In the genomic region with DNA sequence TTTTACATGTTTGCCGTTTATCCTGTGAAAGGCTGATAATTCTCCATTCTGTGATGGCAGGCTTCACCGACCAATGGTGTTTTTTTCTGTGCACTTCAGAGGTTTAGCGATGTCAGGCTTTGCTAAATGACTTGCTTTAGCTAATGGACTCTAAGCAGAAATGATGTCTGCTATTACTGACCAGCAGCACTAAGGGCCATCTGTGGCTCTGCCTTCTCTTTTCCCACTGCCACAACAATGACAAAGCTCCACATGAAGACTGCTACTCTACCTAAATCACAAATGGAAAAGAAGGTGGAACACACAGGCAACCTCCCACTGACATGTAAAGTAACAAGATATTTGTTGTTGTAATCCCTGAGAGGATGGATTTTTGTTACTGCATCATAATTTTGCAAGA, we compare ENCODE assay signal across 2 cellular contexts.
TF ChIP-seq lines count a peak whose summit lies in the region.

No MANE protein-coding gene starts in this region.

TF ChIP-seq in K562, 482 proteins besides CTCF, POLR2A, EP300 and RAD21 (continued from another document):
- TF ChIP-seq, protein P1, sequence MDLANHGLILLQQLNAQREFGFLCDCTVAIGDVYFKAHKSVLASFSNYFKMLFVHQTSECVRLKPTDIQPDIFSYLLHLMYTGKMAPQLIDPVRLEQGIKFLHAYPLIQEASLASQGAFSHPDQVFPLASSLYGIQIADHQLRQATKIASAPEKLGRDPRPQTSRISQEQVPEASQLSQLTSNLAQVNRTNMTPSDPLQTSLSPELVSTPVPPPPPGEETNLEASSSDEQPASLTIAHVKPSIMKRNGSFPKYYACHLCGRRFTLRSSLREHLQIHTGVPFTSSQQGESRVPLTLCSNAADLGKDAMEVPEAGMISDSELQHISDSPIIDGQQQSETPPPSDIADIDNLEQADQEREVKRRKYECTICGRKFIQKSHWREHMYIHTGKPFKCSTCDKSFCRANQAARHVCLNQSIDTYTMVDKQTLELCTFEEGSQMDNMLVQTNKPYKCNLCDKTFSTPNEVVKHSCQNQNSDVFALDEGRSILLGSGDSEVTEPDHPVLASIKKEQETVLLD (IDR thresholded peaks at IDR 0.05), result no peak
- TF ChIP-seq CREB1 (IDR thresholded peaks at IDR 0.05), result no peak
- no peak for TF ChIP-seq CREB1 (CRISPR knock-in tag; IDR thresholded peaks at IDR 0.05)
- no peak for TF ChIP-seq NFRKB (IDR thresholded peaks at IDR 0.05; ENCODE audit: low read depth)
- TF ChIP-seq, protein P2, sequence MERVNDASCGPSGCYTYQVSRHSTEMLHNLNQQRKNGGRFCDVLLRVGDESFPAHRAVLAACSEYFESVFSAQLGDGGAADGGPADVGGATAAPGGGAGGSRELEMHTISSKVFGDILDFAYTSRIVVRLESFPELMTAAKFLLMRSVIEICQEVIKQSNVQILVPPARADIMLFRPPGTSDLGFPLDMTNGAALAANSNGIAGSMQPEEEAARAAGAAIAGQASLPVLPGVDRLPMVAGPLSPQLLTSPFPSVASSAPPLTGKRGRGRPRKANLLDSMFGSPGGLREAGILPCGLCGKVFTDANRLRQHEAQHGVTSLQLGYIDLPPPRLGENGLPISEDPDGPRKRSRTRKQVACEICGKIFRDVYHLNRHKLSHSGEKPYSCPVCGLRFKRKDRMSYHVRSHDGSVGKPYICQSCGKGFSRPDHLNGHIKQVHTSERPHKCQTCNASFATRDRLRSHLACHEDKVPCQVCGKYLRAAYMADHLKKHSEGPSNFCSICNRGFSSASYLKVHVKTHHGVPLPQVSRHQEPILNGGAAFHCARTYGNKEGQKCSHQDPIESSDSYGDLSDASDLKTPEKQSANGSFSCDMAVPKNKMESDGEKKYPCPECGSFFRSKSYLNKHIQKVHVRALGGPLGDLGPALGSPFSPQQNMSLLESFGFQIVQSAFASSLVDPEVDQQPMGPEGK (CRISPR knock-in tag; IDR thresholded peaks at IDR 0.05; ENCODE audit: borderline replicate concordance), result no peak
- TF ChIP-seq CHD2 (IDR thresholded peaks at IDR 0.05; ENCODE audit: low read depth, low read length), result no peak
- TF ChIP-seq, protein P3, sequence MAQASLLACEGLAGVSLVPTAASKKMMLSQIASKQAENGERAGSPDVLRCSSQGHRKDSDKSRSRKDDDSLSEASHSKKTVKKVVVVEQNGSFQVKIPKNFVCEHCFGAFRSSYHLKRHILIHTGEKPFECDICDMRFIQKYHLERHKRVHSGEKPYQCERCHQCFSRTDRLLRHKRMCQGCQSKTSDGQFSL (CRISPR knock-in tag; IDR thresholded peaks at IDR 0.05), result no peak
- TF ChIP-seq, protein P3 (tag; IDR thresholded peaks at IDR 0.05), result no peak
- TF ChIP-seq ESRRB (CRISPR knock-in tag; IDR thresholded peaks at IDR 0.05; ENCODE audit: borderline replicate concordance), result no peak
- TF ChIP-seq CSDE1 (IDR thresholded peaks at IDR 0.05), result no peak
- TF ChIP-seq KDM5B (IDR thresholded peaks at IDR 0.05; ENCODE audit: insufficient replicate concordance, low read depth, low read length), result no peak
- TF ChIP-seq MECOM (CRISPR knock-in tag; IDR thresholded peaks at IDR 0.05), result no peak
- TF ChIP-seq ZFP36 (IDR thresholded peaks at IDR 0.05; ENCODE audit: low read depth, low read length, partially characterized antibody), result no peak
- no peak for TF ChIP-seq ZNF354B (CRISPR knock-in tag; IDR thresholded peaks at IDR 0.05)
- TF ChIP-seq, protein P4, sequence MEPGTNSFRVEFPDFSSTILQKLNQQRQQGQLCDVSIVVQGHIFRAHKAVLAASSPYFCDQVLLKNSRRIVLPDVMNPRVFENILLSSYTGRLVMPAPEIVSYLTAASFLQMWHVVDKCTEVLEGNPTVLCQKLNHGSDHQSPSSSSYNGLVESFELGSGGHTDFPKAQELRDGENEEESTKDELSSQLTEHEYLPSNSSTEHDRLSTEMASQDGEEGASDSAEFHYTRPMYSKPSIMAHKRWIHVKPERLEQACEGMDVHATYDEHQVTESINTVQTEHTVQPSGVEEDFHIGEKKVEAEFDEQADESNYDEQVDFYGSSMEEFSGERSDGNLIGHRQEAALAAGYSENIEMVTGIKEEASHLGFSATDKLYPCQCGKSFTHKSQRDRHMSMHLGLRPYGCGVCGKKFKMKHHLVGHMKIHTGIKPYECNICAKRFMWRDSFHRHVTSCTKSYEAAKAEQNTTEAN (CRISPR knock-in tag; IDR thresholded peaks at IDR 0.05), result no peak
- TF ChIP-seq SMAD4 (CRISPR knock-in tag; conservative IDR thresholded peaks at IDR 0.05), result no peak
- no peak for TF ChIP-seq BRD4 (IDR thresholded peaks at IDR 0.05)

TF ChIP-seq in SK-N-SH treated with all-trans-retinoic acid at 6 μM for 48 hours, 23 proteins besides CTCF, POLR2A, EP300 and RAD21 (continued from another document):
- TF ChIP-seq, protein P2 (CRISPR knock-in tag; IDR thresholded peaks at IDR 0.05; ENCODE audit: borderline replicate concordance), result no peak
- TF ChIP-seq ZNF565 (CRISPR knock-in tag; conservative IDR thresholded peaks at IDR 0.05; ENCODE audit: low read depth) (no peak), OSR1 (CRISPR knock-in tag; IDR thresholded peaks at IDR 0.05) (no peak), ZNF70 (CRISPR knock-in tag; IDR thresholded peaks at IDR 0.05) (no peak)
TF ChIP-seq in SK-N-SH treated with all-trans-retinoic acid at 6 μM for 48 hours: peak in this region for 0.
